In the genomic region with DNA sequence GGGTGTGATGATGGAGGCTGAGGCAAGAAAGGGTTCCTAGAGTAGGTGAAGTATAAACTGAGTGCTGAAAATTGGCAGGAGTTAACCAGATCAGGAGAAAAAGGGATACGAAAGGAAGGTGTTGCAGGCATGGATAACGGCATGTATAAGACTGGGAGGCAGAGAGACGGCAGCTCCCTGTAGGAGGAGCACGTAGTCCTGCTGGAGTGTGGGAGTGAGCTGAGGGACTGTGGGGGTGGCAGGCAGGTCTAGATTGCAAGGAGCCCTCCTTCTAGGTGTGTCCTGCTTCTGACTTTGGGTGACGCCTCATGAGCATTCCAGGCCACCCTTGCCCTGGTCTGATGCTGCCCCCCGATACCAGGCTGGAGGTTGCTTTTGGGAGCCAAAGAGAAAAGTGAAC, we compare ENCODE assay signal across 20 cellular contexts. TPM values are rescaled to one million over a fixed set of nuclear protein-coding genes. Genes with fewer than 3 reads are reported as not detected.
A peak's percentile ranks its signal among the peaks of the same experiment; 100 is the strongest.
DNase-seq lines count a peak whose midpoint lies in the region; ATAC-seq and TF ChIP-seq lines count a peak whose summit lies in the region.
"Had no signal": no experiment of that assay in that cellular context is flagged by ENCODE, and none has a peak within 500 bp of the region (broad histone marks: within the 10 kb centered on the region; RNA-seq: fewer than 3 reads in every experiment).

No MANE protein-coding gene starts in this region.

- no peak overlapping the region for H3K23ac ChIP-seq in mesendoderm (ENCODE audit: low read length)

- H3K27me3 ChIP-seq in GM23338 (ENCODE audit: insufficient read depth) (no peaks in the 10 kb centered on the region), stomach (no peaks in the 10 kb centered on the region), mesendoderm (ENCODE audit: insufficient read depth, low read length, poor library complexity) (no peaks in the 10 kb centered on the region)
- H3K27me3 ChIP-seq: BLaER1 treated with 17β-estradiol and CSF1 and Interleukin-3, amounts not matched to agents 10 nM and 100 nM had no signal

- H3K18ac ChIP-seq in mesendoderm (ENCODE audit: low read length), result no peak overlapping the region

- TF ChIP-seq CTCF in GM23338 (conservative IDR thresholded peaks at IDR 0.05; ENCODE audit: low read depth in 2 of 2) (0 out of 4 replicates have a peak, but pooled peaks of 1 of the 2 experiments have one; percentile 7), WTC11 (IDR thresholded peaks at IDR 0.05) (no peak), neural crest cell (conservative IDR thresholded peaks at IDR 0.05) (no peak), stomach (IDR thresholded peaks at IDR 0.05) (no peak)

- H3K27ac ChIP-seq in GM23338 (ENCODE audit: low read depth) (no peak overlapping the region), stomach (no peak overlapping the region), mesendoderm (ENCODE audit: low read depth, low read length) (no peak overlapping the region)
- H3K27ac ChIP-seq: 22Rv1; A549; BLaER1 treated with 17β-estradiol and CSF1 and Interleukin-3, amounts not matched to agents 10 nM and 100 nM; C4-2B had no signal

- H3K9me3 Mint-ChIP-seq in GM23338 (no peaks in the 10 kb centered on the region), WTC11 (peaks cover 6% of the 10 kb centered on the region; the same call in 1 of the 2 replicates), neural crest cell (peaks cover 2% of the 10 kb centered on the region)
- no peaks in the 10 kb centered on the region for H3K9me3 Mint-ChIP-seq in central memory CD8-positive, alpha-beta T cell
- H3K9me3 Mint-ChIP-seq: CD4-positive, alpha-beta T cell; CD8-positive, alpha-beta T cell had no signal

- ATAC-seq in GM23338, result peak; percentile 84
- peak; percentile 64 for ATAC-seq in WTC11
- ATAC-seq in central memory CD8-positive, alpha-beta T cell (replicated peaks; ENCODE audit: extremely low read depth, poor library complexity, severe bottlenecking), result no peak
- ATAC-seq: A549; CD8-positive, alpha-beta T cell had no signal

- POLR2A ChIA-PET in WTC11 (lab: Charles Lee), result interaction anchor here (0.6 kb wide), 1 partner anchor 26 kb away, joined by 8 read pairs; no protein-coding TSS in a partner anchor

- H3K4me1 Mint-ChIP-seq in GM23338 (peaks cover 6% of the 10 kb centered on the region), WTC11 (no peaks in the 10 kb centered on the region), neural crest cell (no peaks in the 10 kb centered on the region)
- H3K4me1 Mint-ChIP-seq in central memory CD8-positive, alpha-beta T cell, result no peaks in the 10 kb centered on the region
- H3K4me1 Mint-ChIP-seq: B cell had no signal

- H3K79me1 ChIP-seq in mesendoderm (ENCODE audit: low read length), result no peaks in the 10 kb centered on the region

- H3K27me3 Mint-ChIP-seq in GM23338 (ENCODE audit: insufficient read depth, low read depth, poor library complexity), result peaks cover 5% of the 10 kb centered on the region
- peaks cover 4% of the 10 kb centered on the region for H3K27me3 Mint-ChIP-seq in WTC11 (ENCODE audit: low read depth)
- H3K27me3 Mint-ChIP-seq in central memory CD8-positive, alpha-beta T cell, result peaks cover 32% of the 10 kb centered on the region
- H3K27me3 Mint-ChIP-seq in neural crest cell (ENCODE audit: low read depth), result no peaks in the 10 kb centered on the region

- H3K27ac Mint-ChIP-seq in GM23338 (no peak overlapping the region), WTC11 (no peak overlapping the region), neural crest cell (ENCODE audit: unreplicated experiment) (peak overlapping the region; percentile 14)
- peak overlapping the region; percentile 12 for H3K27ac Mint-ChIP-seq in central memory CD8-positive, alpha-beta T cell (ENCODE audit: low read depth)
- H3K27ac Mint-ChIP-seq: B cell; CD4-positive, alpha-beta T cell; CD8-positive, alpha-beta T cell had no signal

- no peak overlapping the region for H4K5ac ChIP-seq in mesendoderm (ENCODE audit: low read length)

- CTCF ChIA-PET in WTC11 (lab: Charles Lee), result no interaction called here

- H2BK120ac ChIP-seq in mesendoderm (ENCODE audit: low read depth, low read length), result no peak overlapping the region

- no peak overlapping the region for H4K8ac ChIP-seq in mesendoderm (ENCODE audit: low read depth, low read length)

- TF ChIP-seq EP300 in stomach (IDR thresholded peaks at IDR 0.05), result no peak

- no peak overlapping the region for H2AK5ac ChIP-seq in mesendoderm (ENCODE audit: low read length)

- H3K9me3 ChIP-seq in stomach, result no peaks in the 10 kb centered on the region
- H3K9me3 ChIP-seq: A549, Caco-2 had no signal

- no peak overlapping the region for H3K9ac ChIP-seq in mesendoderm (ENCODE audit: low read length)
- H3K9ac ChIP-seq: BLaER1 treated with 17β-estradiol and CSF1 and Interleukin-3, amounts not matched to agents 10 nM and 100 nM had no signal

- H3K79me2 ChIP-seq in GM23338 (replicated peaks; ENCODE audit: insufficient read depth) (no peaks in the 10 kb centered on the region), mesendoderm (ENCODE audit: control insufficient read depth, insufficient read depth, low read length) (no peaks in the 10 kb centered on the region)

- DNase-seq in GM23338 (ENCODE audit: low spot score) (no peak), WTC11 (ENCODE audit: low spot score) (no peak), neural crest cell (ENCODE audit: low read depth, low spot score) (no peak), stomach (no peak), mesendoderm (no peak)
- no peak for DNase-seq in central memory CD8-positive, alpha-beta T cell (ENCODE audit: low spot score in 2 of 2)
- no peak for DNase-seq in activated CD4-positive, CD25-positive, alpha-beta regulatory T cell treated with anti-CD3 and anti-CD28 coated beads, Interleukin-2, amount 50 U/mL, for 72 hours
- DNase-seq in activated effector memory CD4-positive, alpha-beta T cell treated with Interleukin-2 at 50 U/mL for 16 hours, result no peak
- DNase-seq: AML-193; Caco-2; Calu3; CD4-positive, alpha-beta T cell; CD8-positive, alpha-beta T cell; DMS79 treated with DMSO at 0.1 percent for 48 hours; GF-D8 had no signal

- H3K9me2 ChIP-seq in GM23338 (ENCODE audit: insufficient read depth), result no peaks in the 10 kb centered on the region

- H3K4me2 ChIP-seq in GM23338, result no peak overlapping the region
- H3K4me2 ChIP-seq in mesendoderm (ENCODE audit: low read length), result no peak overlapping the region
- H3K4me2 ChIP-seq: A549; BLaER1 treated with 17β-estradiol and CSF1 and Interleukin-3, amounts not matched to agents 10 nM and 100 nM had no signal

- no peak for TF ChIP-seq POLR2A in stomach (IDR thresholded peaks at IDR 0.05)

- no peak overlapping the region for H3K4ac ChIP-seq in mesendoderm (ENCODE audit: low read depth, low read length)

- intact Hi-C loops in stomach (cut with DNase I; ENCODE audit: low total_unique reads), result no loop called here

- no peak overlapping the region for H2BK5ac ChIP-seq in mesendoderm (ENCODE audit: low read length)

- no peaks in the 10 kb centered on the region for H4K20me1 ChIP-seq in GM23338 (replicated peaks; ENCODE audit: insufficient read depth)
- H4K20me1 ChIP-seq: BLaER1 treated with 17β-estradiol and CSF1 and Interleukin-3, amounts not matched to agents 10 nM and 100 nM had no signal

- 86 to 98% (median 94%) methylated on average over 6 of the region's 6 CpGs for WGBS in stomach, 5 donors
- WGBS in mesendoderm (ENCODE audit: extremely low coverage, insufficient coverage, low lambda C conversion rate), result no CpG with 5 or more reads among the region's 6 CpGs

- H2AFZ ChIP-seq in GM23338, result no peak overlapping the region

- H3K56ac ChIP-seq in mesendoderm (ENCODE audit: low read length), result no peak overlapping the region

- peaks cover 5% of the 10 kb centered on the region; the same call in 1 of the 2 replicates for H3K4me1 ChIP-seq in GM23338 (ENCODE audit: insufficient read depth)
- peaks cover 0 to 8% (median 0%) of the 10 kb centered on the region in 4 donors for H3K4me1 ChIP-seq in stomach
- no peaks in the 10 kb centered on the region for H3K4me1 ChIP-seq in mesendoderm (ENCODE audit: control insufficient read depth, low read depth, low read length)
- H3K4me1 ChIP-seq: BLaER1 treated with 17β-estradiol and CSF1 and Interleukin-3, amounts not matched to agents 10 nM and 100 nM; Caco-2 had no signal

- H3K36me3 ChIP-seq in GM23338 (ENCODE audit: insufficient read depth), result no peaks in the 10 kb centered on the region
- no peaks in the 10 kb centered on the region for H3K36me3 ChIP-seq in stomach
- H3K36me3 ChIP-seq in mesendoderm (ENCODE audit: control insufficient read depth, insufficient read depth, low read length), result no peaks in the 10 kb centered on the region
- H3K36me3 ChIP-seq: BLaER1 treated with 17β-estradiol and CSF1 and Interleukin-3, amounts not matched to agents 10 nM and 100 nM had no signal

- H3K4me3 Mint-ChIP-seq in GM23338 (no peak overlapping the region), WTC11 (no peak overlapping the region), neural crest cell (no peak overlapping the region)
- no peak overlapping the region for H3K4me3 Mint-ChIP-seq in central memory CD8-positive, alpha-beta T cell
- H3K4me3 Mint-ChIP-seq: B cell; CD4-positive, alpha-beta T cell; CD8-positive, alpha-beta T cell had no signal

- H3F3A ChIP-seq in GM23338 (replicated peaks; ENCODE audit: low read depth), result no peaks in the 10 kb centered on the region

- no peak overlapping the region for H2BK15ac ChIP-seq in mesendoderm (replicated peaks; ENCODE audit: low read depth)

- H3K4me3 ChIP-seq in GM23338, result no peak overlapping the region
- H3K4me3 ChIP-seq in stomach, result no peak overlapping the region
- H3K4me3 ChIP-seq in mesendoderm (ENCODE audit: low read length), result no peak overlapping the region
- H3K4me3 ChIP-seq: A549; BLaER1 treated with 17β-estradiol and CSF1 and Interleukin-3, amounts not matched to agents 10 nM and 100 nM had no signal

- H3K36me3 Mint-ChIP-seq in GM23338 (ENCODE audit: low read depth) (no peaks in the 10 kb centered on the region), WTC11 (no peaks in the 10 kb centered on the region), neural crest cell (ENCODE audit: low read depth) (peaks cover 3% of the 10 kb centered on the region)
- no peaks in the 10 kb centered on the region for H3K36me3 Mint-ChIP-seq in central memory CD8-positive, alpha-beta T cell (ENCODE audit: insufficient read depth)
- H3K36me3 Mint-ChIP-seq: CD8-positive, alpha-beta T cell had no signal

TF ChIP-seq in GM23338, 12 proteins besides CTCF, POLR2A, EP300 and RAD21 (continues in another document):
- no peak for TF ChIP-seq ZNF114 (CRISPR knock-in tag; IDR thresholded peaks at IDR 0.05)

RNA-seq across cellular contexts. Expression of a gene that starts 36.4 kb away (rescaled TPM):
- 15.4 and 20.5 TPM in 2 replicates for total RNA-seq in GM23338 (2014; rRNA removed; shearing (Covaris generic))
- polyA plus RNA-seq in GM23338 (2016; fragmentation: Nextera tagmentation; extraction: Ambion mirVana), result 7.1 and 8.9 TPM in 2 replicates
- 16.9 to 23.3 TPM (median 18.7 TPM) in 3 replicates for total RNA-seq in WTC11 (2021)
- 27.8 and 29.7 TPM in 2 replicates for total RNA-seq in neural crest cell
- 100 to 1,000 TPM in 1 of 5 donors, 10 to 100 TPM in 2, 1 to 10 TPM in 2; 7.1 to 118 (median 15.2) TPM for total RNA-seq in stomach
- polyA plus RNA-seq in stomach, result 10 to 100 TPM in 2 of 3 donors, 1 to 10 TPM in 1; 7.8 to 23.5 (median 10.5) TPM
- 6.5 TPM for polyA plus RNA-seq in mesendoderm (2013, experiment 1 of 2)
- polyA plus RNA-seq in mesendoderm (2013, experiment 2 of 2), result 6.1 TPM

Comparison
In these comparisons a context has a peak if more than half of its experiments do, and no peak if none do; other contexts are left out.
1. H3K27ac Mint-ChIP-seq: peak in central memory CD8-positive, alpha-beta T cell (single experiment) and neural crest cell (single experiment); none in GM23338 (single experiment) and WTC11 (single experiment).